In genomic region chr15:68990755-68991500, GRCh38 we compare ENCODE assay signal across 2 cellular contexts.
TF ChIP-seq lines count a peak whose summit lies in the region.

No MANE protein-coding gene starts in this region.

TF ChIP-seq in GM23338, 12 proteins besides CTCF, POLR2A, EP300 and RAD21:
- TF ChIP-seq CREB1 (CRISPR knock-in tag; IDR thresholded peaks at IDR 0.05; ENCODE audit: low read depth) = no peak
- no peak for TF ChIP-seq ZNF462 (CRISPR knock-in tag; IDR thresholded peaks at IDR 0.05)
- TF ChIP-seq ETS1 (IDR thresholded peaks at IDR 0.05) = no peak
- no peak for TF ChIP-seq REST (IDR thresholded peaks at IDR 0.05; ENCODE audit: unreplicated experiment)
- TF ChIP-seq STAT1 (IDR thresholded peaks at IDR 0.05; ENCODE audit: unreplicated experiment) = no peak
- no peak for TF ChIP-seq JUNB (IDR thresholded peaks at IDR 0.05; ENCODE audit: unreplicated experiment)
- TF ChIP-seq EZH2 (IDR thresholded peaks at IDR 0.05; ENCODE audit: low read depth, unreplicated experiment) = no peak
- no peak for TF ChIP-seq EZH2phosphoT487 (IDR thresholded peaks at IDR 0.05; ENCODE audit: unreplicated experiment)
- TF ChIP-seq NANOG (IDR thresholded peaks at IDR 0.05; ENCODE audit: borderline replicate concordance) = no peak
- TF ChIP-seq ZNF331 (CRISPR knock-in tag; IDR thresholded peaks at IDR 0.05; ENCODE audit: low read depth) = no peak
- TF ChIP-seq ZNF114 (CRISPR knock-in tag; IDR thresholded peaks at IDR 0.05) = no peak
- no peak for TF ChIP-seq POLR2AphosphoS5 (IDR thresholded peaks at IDR 0.05; ENCODE audit: low read depth)

TF ChIP-seq in H1, 55 proteins besides CTCF, POLR2A, EP300 and RAD21:
- TF ChIP-seq YY1 (IDR thresholded peaks at IDR 0.05; ENCODE audit: low read depth, low read length) (no peak), MAFK (IDR thresholded peaks at IDR 0.05; ENCODE audit: low read depth, low read length) (no peak), BRCA1 (IDR thresholded peaks at IDR 0.05; ENCODE audit: low read depth, low read length) (no peak), HDAC2 (IDR thresholded peaks at IDR 0.05; ENCODE audit: borderline replicate concordance in 1 of 2, low read depth in 2 of 2, low read length in 2 of 2) (no peak), RBBP5 (IDR thresholded peaks at IDR 0.05; ENCODE audit: borderline replicate concordance, low read depth, low read length) (no peak), POLR2AphosphoS5 (IDR thresholded peaks at IDR 0.05; ENCODE audit: low read depth, low read length) (no peak), SIN3A (conservative IDR thresholded peaks at IDR 0.05 in 1 of 2, IDR thresholded peaks at IDR 0.05 in 1 of 2; ENCODE audit: low read depth in 1 of 2, low read length in 2 of 2) (no peak), SUZ12 (IDR thresholded peaks at IDR 0.05; ENCODE audit: low read length) (no peak), NRF1 (IDR thresholded peaks at IDR 0.05; ENCODE audit: low read depth, low read length) (no peak), ZNF274 (IDR thresholded peaks at IDR 0.05; ENCODE audit: borderline replicate concordance, extremely low read depth, low read length) (no peak)
TF ChIP-seq in H1: peak in this region for 0.
